Comparison of ENCODE assay signal across 1 cellular context in the genomic region with DNA sequence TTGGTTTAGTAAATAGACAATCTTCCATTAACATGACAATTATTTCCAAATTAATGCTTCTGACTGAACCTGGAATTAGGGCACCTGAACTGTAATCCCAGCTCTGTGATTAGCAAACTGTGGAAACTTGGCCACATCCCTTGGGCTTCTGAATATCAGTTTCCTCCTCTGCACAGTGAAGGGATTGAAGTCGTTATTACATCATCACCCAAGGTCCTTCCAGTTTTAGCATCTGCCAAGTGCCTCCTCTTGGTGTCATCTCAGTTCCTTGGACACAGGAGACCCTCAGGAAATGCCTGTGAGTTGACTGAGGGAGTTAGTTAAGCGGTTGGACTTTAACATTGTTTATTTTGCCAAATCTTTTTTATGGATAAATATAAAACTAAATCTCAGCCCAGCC.
TF ChIP-seq lines count a peak whose summit lies in the region.

No MANE protein-coding gene starts in this region.

TF ChIP-seq in GM23338, 12 proteins besides CTCF, POLR2A, EP300 and RAD21 (continued from another document):
- TF ChIP-seq, protein P1, sequence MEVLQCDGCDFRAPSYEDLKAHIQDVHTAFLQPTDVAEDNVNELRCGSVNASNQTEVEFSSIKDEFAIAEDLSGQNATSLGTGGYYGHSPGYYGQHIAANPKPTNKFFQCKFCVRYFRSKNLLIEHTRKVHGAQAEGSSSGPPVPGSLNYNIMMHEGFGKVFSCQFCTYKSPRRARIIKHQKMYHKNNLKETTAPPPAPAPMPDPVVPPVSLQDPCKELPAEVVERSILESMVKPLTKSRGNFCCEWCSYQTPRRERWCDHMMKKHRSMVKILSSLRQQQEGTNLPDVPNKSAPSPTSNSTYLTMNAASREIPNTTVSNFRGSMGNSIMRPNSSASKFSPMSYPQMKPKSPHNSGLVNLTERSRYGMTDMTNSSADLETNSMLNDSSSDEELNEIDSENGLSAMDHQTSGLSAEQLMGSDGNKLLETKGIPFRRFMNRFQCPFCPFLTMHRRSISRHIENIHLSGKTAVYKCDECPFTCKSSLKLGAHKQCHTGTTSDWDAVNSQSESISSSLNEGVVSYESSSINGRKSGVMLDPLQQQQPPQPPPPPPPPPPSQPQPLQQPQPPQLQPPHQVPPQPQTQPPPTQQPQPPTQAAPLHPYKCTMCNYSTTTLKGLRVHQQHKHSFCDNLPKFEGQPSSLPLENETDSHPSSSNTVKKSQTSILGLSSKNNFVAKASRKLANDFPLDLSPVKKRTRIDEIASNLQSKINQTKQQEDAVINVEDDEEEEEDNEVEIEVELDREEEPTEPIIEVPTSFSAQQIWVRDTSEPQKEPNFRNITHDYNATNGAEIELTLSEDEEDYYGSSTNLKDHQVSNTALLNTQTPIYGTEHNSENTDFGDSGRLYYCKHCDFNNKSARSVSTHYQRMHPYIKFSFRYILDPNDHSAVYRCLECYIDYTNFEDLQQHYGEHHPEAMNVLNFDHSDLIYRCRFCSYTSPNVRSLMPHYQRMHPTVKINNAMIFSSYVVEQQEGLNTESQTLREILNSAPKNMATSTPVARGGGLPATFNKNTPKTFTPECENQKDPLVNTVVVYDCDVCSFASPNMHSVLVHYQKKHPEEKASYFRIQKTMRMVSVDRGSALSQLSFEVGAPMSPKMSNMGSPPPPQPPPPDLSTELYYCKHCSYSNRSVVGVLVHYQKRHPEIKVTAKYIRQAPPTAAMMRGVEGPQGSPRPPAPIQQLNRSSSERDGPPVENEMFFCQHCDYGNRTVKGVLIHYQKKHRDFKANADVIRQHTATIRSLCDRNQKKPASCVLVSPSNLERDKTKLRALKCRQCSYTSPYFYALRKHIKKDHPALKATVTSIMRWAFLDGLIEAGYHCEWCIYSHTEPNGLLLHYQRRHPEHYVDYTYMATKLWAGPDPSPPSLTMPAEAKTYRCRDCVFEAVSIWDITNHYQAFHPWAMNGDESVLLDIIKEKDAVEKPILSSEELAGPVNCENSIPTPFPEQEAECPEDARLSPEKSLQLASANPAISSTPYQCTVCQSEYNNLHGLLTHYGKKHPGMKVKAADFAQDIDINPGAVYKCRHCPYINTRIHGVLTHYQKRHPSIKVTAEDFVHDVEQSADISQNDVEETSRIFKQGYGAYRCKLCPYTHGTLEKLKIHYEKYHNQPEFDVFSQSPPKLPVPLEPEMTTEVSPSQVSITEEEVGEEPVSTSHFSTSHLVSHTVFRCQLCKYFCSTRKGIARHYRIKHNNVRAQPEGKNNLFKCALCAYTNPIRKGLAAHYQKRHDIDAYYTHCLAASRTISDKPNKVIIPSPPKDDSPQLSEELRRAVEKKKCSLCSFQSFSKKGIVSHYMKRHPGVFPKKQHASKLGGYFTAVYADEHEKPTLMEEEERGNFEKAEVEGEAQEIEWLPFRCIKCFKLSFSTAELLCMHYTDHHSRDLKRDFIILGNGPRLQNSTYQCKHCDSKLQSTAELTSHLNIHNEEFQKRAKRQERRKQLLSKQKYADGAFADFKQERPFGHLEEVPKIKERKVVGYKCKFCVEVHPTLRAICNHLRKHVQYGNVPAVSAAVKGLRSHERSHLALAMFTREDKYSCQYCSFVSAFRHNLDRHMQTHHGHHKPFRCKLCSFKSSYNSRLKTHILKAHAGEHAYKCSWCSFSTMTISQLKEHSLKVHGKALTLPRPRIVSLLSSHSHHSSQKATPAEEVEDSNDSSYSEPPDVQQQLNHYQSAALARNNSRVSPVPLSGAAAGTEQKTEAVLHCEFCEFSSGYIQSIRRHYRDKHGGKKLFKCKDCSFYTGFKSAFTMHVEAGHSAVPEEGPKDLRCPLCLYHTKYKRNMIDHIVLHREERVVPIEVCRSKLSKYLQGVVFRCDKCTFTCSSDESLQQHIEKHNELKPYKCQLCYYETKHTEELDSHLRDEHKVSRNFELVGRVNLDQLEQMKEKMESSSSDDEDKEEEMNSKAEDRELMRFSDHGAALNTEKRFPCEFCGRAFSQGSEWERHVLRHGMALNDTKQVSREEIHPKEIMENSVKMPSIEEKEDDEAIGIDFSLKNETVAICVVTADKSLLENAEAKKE (CRISPR knock-in tag; IDR thresholded peaks at IDR 0.05) = no peak
- no peak for TF ChIP-seq NANOG (IDR thresholded peaks at IDR 0.05; ENCODE audit: borderline replicate concordance)
- TF ChIP-seq, protein P2, sequence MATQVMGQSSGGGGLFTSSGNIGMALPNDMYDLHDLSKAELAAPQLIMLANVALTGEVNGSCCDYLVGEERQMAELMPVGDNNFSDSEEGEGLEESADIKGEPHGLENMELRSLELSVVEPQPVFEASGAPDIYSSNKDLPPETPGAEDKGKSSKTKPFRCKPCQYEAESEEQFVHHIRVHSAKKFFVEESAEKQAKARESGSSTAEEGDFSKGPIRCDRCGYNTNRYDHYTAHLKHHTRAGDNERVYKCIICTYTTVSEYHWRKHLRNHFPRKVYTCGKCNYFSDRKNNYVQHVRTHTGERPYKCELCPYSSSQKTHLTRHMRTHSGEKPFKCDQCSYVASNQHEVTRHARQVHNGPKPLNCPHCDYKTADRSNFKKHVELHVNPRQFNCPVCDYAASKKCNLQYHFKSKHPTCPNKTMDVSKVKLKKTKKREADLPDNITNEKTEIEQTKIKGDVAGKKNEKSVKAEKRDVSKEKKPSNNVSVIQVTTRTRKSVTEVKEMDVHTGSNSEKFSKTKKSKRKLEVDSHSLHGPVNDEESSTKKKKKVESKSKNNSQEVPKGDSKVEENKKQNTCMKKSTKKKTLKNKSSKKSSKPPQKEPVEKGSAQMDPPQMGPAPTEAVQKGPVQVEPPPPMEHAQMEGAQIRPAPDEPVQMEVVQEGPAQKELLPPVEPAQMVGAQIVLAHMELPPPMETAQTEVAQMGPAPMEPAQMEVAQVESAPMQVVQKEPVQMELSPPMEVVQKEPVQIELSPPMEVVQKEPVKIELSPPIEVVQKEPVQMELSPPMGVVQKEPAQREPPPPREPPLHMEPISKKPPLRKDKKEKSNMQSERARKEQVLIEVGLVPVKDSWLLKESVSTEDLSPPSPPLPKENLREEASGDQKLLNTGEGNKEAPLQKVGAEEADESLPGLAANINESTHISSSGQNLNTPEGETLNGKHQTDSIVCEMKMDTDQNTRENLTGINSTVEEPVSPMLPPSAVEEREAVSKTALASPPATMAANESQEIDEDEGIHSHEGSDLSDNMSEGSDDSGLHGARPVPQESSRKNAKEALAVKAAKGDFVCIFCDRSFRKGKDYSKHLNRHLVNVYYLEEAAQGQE (IDR thresholded peaks at IDR 0.05; ENCODE audit: unreplicated experiment) = no peak
- TF ChIP-seq, protein P3, sequence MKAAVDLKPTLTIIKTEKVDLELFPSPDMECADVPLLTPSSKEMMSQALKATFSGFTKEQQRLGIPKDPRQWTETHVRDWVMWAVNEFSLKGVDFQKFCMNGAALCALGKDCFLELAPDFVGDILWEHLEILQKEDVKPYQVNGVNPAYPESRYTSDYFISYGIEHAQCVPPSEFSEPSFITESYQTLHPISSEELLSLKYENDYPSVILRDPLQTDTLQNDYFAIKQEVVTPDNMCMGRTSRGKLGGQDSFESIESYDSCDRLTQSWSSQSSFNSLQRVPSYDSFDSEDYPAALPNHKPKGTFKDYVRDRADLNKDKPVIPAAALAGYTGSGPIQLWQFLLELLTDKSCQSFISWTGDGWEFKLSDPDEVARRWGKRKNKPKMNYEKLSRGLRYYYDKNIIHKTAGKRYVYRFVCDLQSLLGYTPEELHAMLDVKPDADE (IDR thresholded peaks at IDR 0.05) = no peak
- no peak for TF ChIP-seq ZNF114 (CRISPR knock-in tag; IDR thresholded peaks at IDR 0.05)
